ENCODE assay signal across 24 cellular contexts in the genomic region with DNA sequence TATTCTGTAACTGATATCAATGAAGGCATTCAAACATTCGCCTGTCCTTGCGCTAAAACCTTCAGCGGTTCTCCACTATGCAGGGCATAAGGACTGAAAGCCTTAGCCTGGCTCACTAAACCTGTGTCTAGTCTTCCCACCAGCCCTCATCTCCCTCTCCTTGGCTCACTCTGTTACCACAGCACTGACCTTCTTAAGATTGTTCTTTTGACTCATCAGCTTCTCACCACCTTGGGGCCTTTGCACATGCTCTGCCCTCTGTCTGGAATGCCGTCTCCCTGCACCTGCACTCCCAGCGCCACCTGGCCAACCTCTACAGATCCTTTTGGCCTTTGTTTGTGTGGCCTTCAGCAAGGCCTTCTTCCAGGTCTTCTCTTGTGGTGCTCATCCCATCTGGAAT.
DNase-seq lines count a peak whose midpoint lies in the region; ATAC-seq lines count a peak whose summit lies in the region.
"Had no signal": no experiment of that assay in that cellular context is flagged by ENCODE, and none has a peak within 500 bp of the region (broad histone marks: within the 10 kb centered on the region; RNA-seq: fewer than 3 reads in every experiment).

No MANE protein-coding gene starts in this region.

- intact Hi-C loops in activated CD4-positive, alpha-beta memory T cell treated with anti-CD3 and anti-CD28 coated beads for 36 hours (cut with micrococcal nuclease), result no loop called here
- intact Hi-C loops in posterior vena cava (cut with DNase I), result no loop called here

- no peak for ATAC-seq in activated T-helper 17 cell treated with anti-CD3 and anti-CD28 coated beads, Interleukin-2, amount 50 U/mL, for 72 hours (replicated peaks)
- ATAC-seq: GM23338 had no signal

- no peaks in the 10 kb centered on the region for H3K27me3 ChIP-seq in effector memory CD4-positive, alpha-beta T cell (replicated peaks; ENCODE audit: control insufficient read depth, insufficient read depth, low read length, poor library complexity, severe bottlenecking)
- H3K27me3 ChIP-seq: colonic mucosa, tibial artery had no signal

- no peaks in the 10 kb centered on the region for H3K36me3 Mint-ChIP-seq in activated CD4-positive, alpha-beta memory T cell treated with anti-CD3 and anti-CD28 coated beads for 36 hours
- no peaks in the 10 kb centered on the region for H3K36me3 Mint-ChIP-seq in activated CD4-positive, alpha-beta memory T cell treated with anti-CD3 and anti-CD28 coated beads, Interleukin-2, amount 10 ng/mL, durations not matched to agents 7 days and 5 days (ENCODE audit: low read depth)
- H3K36me3 Mint-ChIP-seq in activated T-helper 17 cell treated with anti-CD3 and anti-CD28 coated beads, Interleukin-2, amount 50 U/mL, for 72 hours (ENCODE audit: low read depth), result no peaks in the 10 kb centered on the region
- H3K36me3 Mint-ChIP-seq: CD4-positive, alpha-beta memory T cell had no signal

- CTCF ChIA-PET in activated CD4-positive, alpha-beta memory T cell treated with anti-CD3 and anti-CD28 coated beads for 36 hours (lab: Charles Lee), result no interaction called here
- CTCF ChIA-PET in activated CD4-positive, alpha-beta memory T cell treated with anti-CD3 and anti-CD28 coated beads, Interleukin-2, amount 10 ng/mL, durations not matched to agents 7 days and 5 days (lab: Charles Lee), result no interaction called here

- POLR2A ChIA-PET in activated CD4-positive, alpha-beta memory T cell treated with anti-CD3 and anti-CD28 coated beads for 36 hours (lab: Charles Lee), result no interaction called here
- POLR2A ChIA-PET in activated CD4-positive, alpha-beta memory T cell treated with anti-CD3 and anti-CD28 coated beads, Interleukin-2, amount 10 ng/mL, durations not matched to agents 7 days and 5 days (lab: Charles Lee), result no interaction called here

- H3K4me1 ChIP-seq in effector memory CD4-positive, alpha-beta T cell (ENCODE audit: control insufficient read depth, insufficient read depth, low read length, poor library complexity, severe bottlenecking), result no peaks in the 10 kb centered on the region
- H3K4me1 ChIP-seq: colonic mucosa, SJCRH30 had no signal

- H3K4me3 ChIP-seq in effector memory CD4-positive, alpha-beta T cell (ENCODE audit: insufficient read depth, low read depth, low read length, poor library complexity, severe bottlenecking), result no peak overlapping the region
- H3K4me3 ChIP-seq: colonic mucosa, GM23338, SJCRH30, tibial artery had no signal

- H3K36me3 ChIP-seq in effector memory CD4-positive, alpha-beta T cell (ENCODE audit: control insufficient read depth, insufficient read depth, low read length), result no peaks in the 10 kb centered on the region
- H3K36me3 ChIP-seq: colonic mucosa, SJCRH30, tibial artery had no signal

- H3K27me3 Mint-ChIP-seq in activated CD4-positive, alpha-beta memory T cell treated with anti-CD3 and anti-CD28 coated beads for 36 hours, result no peaks in the 10 kb centered on the region
- H3K27me3 Mint-ChIP-seq in activated CD4-positive, alpha-beta memory T cell treated with anti-CD3 and anti-CD28 coated beads, Interleukin-2, amount 10 ng/mL, durations not matched to agents 7 days and 5 days, result peaks cover 13% of the 10 kb centered on the region
- no peaks in the 10 kb centered on the region for H3K27me3 Mint-ChIP-seq in activated T-helper 17 cell treated with anti-CD3 and anti-CD28 coated beads, Interleukin-2, amount 50 U/mL, for 72 hours
- H3K27me3 Mint-ChIP-seq: progenitor cell of endocrine pancreas; stimulated activated naive CD8-positive, alpha-beta T cell treated with anti-CD3 and anti-CD28 coated beads, Interleukin-15, Interleukin-2, amounts not matched to agents 100 ng/mL and 50 ng/mL, for 24 hours had no signal

- no peak overlapping the region for H3K27ac Mint-ChIP-seq in activated CD4-positive, alpha-beta memory T cell treated with anti-CD3 and anti-CD28 coated beads for 36 hours
- no peak overlapping the region for H3K27ac Mint-ChIP-seq in activated CD4-positive, alpha-beta memory T cell treated with anti-CD3 and anti-CD28 coated beads, Interleukin-2, amount 10 ng/mL, durations not matched to agents 7 days and 5 days
- no peak overlapping the region for H3K27ac Mint-ChIP-seq in activated T-helper 17 cell treated with anti-CD3 and anti-CD28 coated beads, Interleukin-2, amount 50 U/mL, for 72 hours
- H3K27ac Mint-ChIP-seq: activated B cell treated with CpG ODN at 0.5 μM for 24 hours; GM23338; memory B cell; progenitor cell of endocrine pancreas; stimulated activated naive CD8-positive, alpha-beta T cell treated with anti-CD3 and anti-CD28 coated beads, Interleukin-15, Interleukin-2, amounts not matched to agents 100 ng/mL and 50 ng/mL, for 24 hours had no signal

- H3K9me3 Mint-ChIP-seq in activated CD4-positive, alpha-beta memory T cell treated with anti-CD3 and anti-CD28 coated beads for 36 hours, result no peaks in the 10 kb centered on the region
- no peaks in the 10 kb centered on the region for H3K9me3 Mint-ChIP-seq in activated CD4-positive, alpha-beta memory T cell treated with anti-CD3 and anti-CD28 coated beads, Interleukin-2, amount 10 ng/mL, durations not matched to agents 7 days and 5 days
- H3K9me3 Mint-ChIP-seq in activated T-helper 17 cell treated with anti-CD3 and anti-CD28 coated beads, Interleukin-2, amount 50 U/mL, for 72 hours, result no peaks in the 10 kb centered on the region
- H3K9me3 Mint-ChIP-seq: stimulated activated naive CD8-positive, alpha-beta T cell treated with anti-CD3 and anti-CD28 coated beads, Interleukin-15, Interleukin-2, amounts not matched to agents 100 ng/mL and 50 ng/mL, for 24 hours had no signal

- no peak overlapping the region for H3K27ac ChIP-seq in effector memory CD4-positive, alpha-beta T cell (ENCODE audit: insufficient read depth, low read length, poor library complexity, severe bottlenecking)
- H3K27ac ChIP-seq: colonic mucosa, SJCRH30, tibial artery had no signal

- H3K9me3 ChIP-seq in effector memory CD4-positive, alpha-beta T cell (ENCODE audit: control insufficient read depth, low read length), result no peaks in the 10 kb centered on the region
- H3K9me3 ChIP-seq: colonic mucosa, SJCRH30, tibial artery had no signal

- peaks cover 5% of the 10 kb centered on the region for H3K4me1 Mint-ChIP-seq in activated CD4-positive, alpha-beta memory T cell treated with anti-CD3 and anti-CD28 coated beads for 36 hours (ENCODE audit: low read depth)
- no peaks in the 10 kb centered on the region for H3K4me1 Mint-ChIP-seq in activated CD4-positive, alpha-beta memory T cell treated with anti-CD3 and anti-CD28 coated beads, Interleukin-2, amount 10 ng/mL, durations not matched to agents 7 days and 5 days
- no peaks in the 10 kb centered on the region for H3K4me1 Mint-ChIP-seq in activated T-helper 17 cell treated with anti-CD3 and anti-CD28 coated beads, Interleukin-2, amount 50 U/mL, for 72 hours
- H3K4me1 Mint-ChIP-seq: activated B cell treated with CpG ODN at 0.5 μM for 24 hours, memory B cell had no signal

- DNase-seq in activated CD4-positive, alpha-beta memory T cell treated with anti-CD3 and anti-CD28 coated beads for 36 hours, result peak; percentile 4
- DNase-seq in activated CD4-positive, alpha-beta memory T cell treated with anti-CD3 and anti-CD28 coated beads, Interleukin-2, amount 10 ng/mL, durations not matched to agents 7 days and 5 days, result no peak
- DNase-seq in M059J (ENCODE audit: low read depth) (peak; percentile 26), iPS-NIHi7 (ENCODE audit: extremely low spot score) (peak; percentile 1), posterior vena cava (ENCODE audit: low spot score) (peak; percentile 62), NCI-H446 (lab: John Stamatoyannopoulos, UW) (no peak)
- no peak for DNase-seq in effector memory CD4-positive, alpha-beta T cell
- DNase-seq: activated B cell treated with CpG ODN at 0.5 μM for 24 hours; activated CD4-positive, alpha-beta T cell treated with anti-CD3 and anti-CD28 coated beads, Interleukin-2, amount 50 U/mL, for 4 hours; activated naive CD4-positive, alpha-beta T cell; AML-193; amygdala; CD4-positive, alpha-beta memory T cell; colonic mucosa; kidney glomerular epithelial cell; NCI-H1105 treated with DMSO at 0.1 percent for 48 hours; NCI-H2029; SJCRH30 had no signal

- no peak overlapping the region for H3K4me3 Mint-ChIP-seq in activated CD4-positive, alpha-beta memory T cell treated with anti-CD3 and anti-CD28 coated beads for 36 hours
- H3K4me3 Mint-ChIP-seq in activated CD4-positive, alpha-beta memory T cell treated with anti-CD3 and anti-CD28 coated beads, Interleukin-2, amount 10 ng/mL, durations not matched to agents 7 days and 5 days, result no peak overlapping the region
- H3K4me3 Mint-ChIP-seq in activated T-helper 17 cell treated with anti-CD3 and anti-CD28 coated beads, Interleukin-2, amount 50 U/mL, for 72 hours, result no peak overlapping the region
- H3K4me3 Mint-ChIP-seq: activated B cell treated with CpG ODN at 0.5 μM for 24 hours; CD4-positive, alpha-beta memory T cell; GM23338; memory B cell; stimulated activated naive CD8-positive, alpha-beta T cell treated with anti-CD3 and anti-CD28 coated beads, Interleukin-15, Interleukin-2, amounts not matched to agents 100 ng/mL and 50 ng/mL, for 24 hours had no signal

Comparison
In these comparisons a context has a peak if more than half of its experiments do, and no peak if none do; other contexts are left out.
1. DNase-seq: peak in activated CD4-positive, alpha-beta memory T cell treated with anti-CD3 and anti-CD28 coated beads for 36 hours (single experiment), M059J (single experiment), iPS-NIHi7 (single experiment) and posterior vena cava (single experiment); none in activated CD4-positive, alpha-beta memory T cell treated with anti-CD3 and anti-CD28 coated beads, Interleukin-2, amount 10 ng/mL, durations not matched to agents 7 days and 5 days (single experiment), NCI-H446 (0 of 2) and effector memory CD4-positive, alpha-beta T cell (0 of 3).